Comparison of ENCODE assay signal across 2 cellular contexts in the genomic region with DNA sequence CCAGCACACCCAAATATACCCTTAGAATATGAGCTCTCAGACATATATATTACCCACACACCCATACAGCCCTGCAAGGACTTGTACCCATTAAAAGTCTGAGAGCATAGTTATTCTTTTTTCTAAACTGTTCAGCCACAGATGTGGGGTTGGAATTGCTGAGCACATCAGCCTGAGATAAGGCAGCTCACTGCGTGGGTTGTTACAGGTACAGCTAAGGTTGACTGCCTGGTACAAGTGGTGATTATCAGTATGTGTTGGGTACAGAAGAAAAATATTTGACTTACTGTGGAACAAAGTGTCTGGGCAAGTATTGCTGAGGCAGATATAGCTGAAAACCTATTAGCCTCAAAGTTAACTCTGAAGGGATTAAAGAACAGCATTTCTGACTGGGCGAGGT.
TF ChIP-seq lines count a peak whose summit lies in the region.

No MANE protein-coding gene starts in this region.

TF ChIP-seq in IMR-90, 13 proteins besides CTCF, POLR2A, EP300 and RAD21:
- TF ChIP-seq RFX5 (IDR thresholded peaks at IDR 0.05; ENCODE audit: low read depth, low read length) (no peak), MAZ (IDR thresholded peaks at IDR 0.05; ENCODE audit: borderline replicate concordance, low read depth, low read length) (no peak), BHLHE40 (IDR thresholded peaks at IDR 0.05; ENCODE audit: low read depth, low read length) (no peak), MXI1 (IDR thresholded peaks at IDR 0.05; ENCODE audit: borderline replicate concordance, low read depth, low read length) (no peak), CHD1 (IDR thresholded peaks at IDR 0.05; ENCODE audit: low read depth, low read length) (no peak), MAFK (IDR thresholded peaks at IDR 0.05; ENCODE audit: low read depth, low read length) (no peak), RCOR1 (IDR thresholded peaks at IDR 0.05; ENCODE audit: insufficient replicate concordance, low read length) (no peak), CEBPB (IDR thresholded peaks at IDR 0.05; ENCODE audit: low read depth, low read length) (no peak), NFE2L2 (IDR thresholded peaks at IDR 0.05; ENCODE audit: low read depth, low read length) (no peak), FOS (IDR thresholded peaks at IDR 0.05; ENCODE audit: low read depth, low read length) (no peak), SMC3 (IDR thresholded peaks at IDR 0.05; ENCODE audit: low read depth, low read length) (no peak)
- TF ChIP-seq, protein P1, sequence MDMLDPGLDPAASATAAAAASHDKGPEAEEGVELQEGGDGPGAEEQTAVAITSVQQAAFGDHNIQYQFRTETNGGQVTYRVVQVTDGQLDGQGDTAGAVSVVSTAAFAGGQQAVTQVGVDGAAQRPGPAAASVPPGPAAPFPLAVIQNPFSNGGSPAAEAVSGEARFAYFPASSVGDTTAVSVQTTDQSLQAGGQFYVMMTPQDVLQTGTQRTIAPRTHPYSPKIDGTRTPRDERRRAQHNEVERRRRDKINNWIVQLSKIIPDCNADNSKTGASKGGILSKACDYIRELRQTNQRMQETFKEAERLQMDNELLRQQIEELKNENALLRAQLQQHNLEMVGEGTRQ (IDR thresholded peaks at IDR 0.05; ENCODE audit: low read depth, low read length): no peak
- TF ChIP-seq, protein P2, sequence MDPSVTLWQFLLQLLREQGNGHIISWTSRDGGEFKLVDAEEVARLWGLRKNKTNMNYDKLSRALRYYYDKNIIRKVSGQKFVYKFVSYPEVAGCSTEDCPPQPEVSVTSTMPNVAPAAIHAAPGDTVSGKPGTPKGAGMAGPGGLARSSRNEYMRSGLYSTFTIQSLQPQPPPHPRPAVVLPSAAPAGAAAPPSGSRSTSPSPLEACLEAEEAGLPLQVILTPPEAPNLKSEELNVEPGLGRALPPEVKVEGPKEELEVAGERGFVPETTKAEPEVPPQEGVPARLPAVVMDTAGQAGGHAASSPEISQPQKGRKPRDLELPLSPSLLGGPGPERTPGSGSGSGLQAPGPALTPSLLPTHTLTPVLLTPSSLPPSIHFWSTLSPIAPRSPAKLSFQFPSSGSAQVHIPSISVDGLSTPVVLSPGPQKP (IDR thresholded peaks at IDR 0.05; ENCODE audit: borderline replicate concordance, low read depth, low read length): no peak
TF ChIP-seq in IMR-90: peak in this region for 0.

TF ChIP-seq in WTC11, 78 proteins besides CTCF, POLR2A, EP300 and RAD21:
- no peak for TF ChIP-seq NR3C1 (CRISPR knock-in tag; conservative IDR thresholded peaks at IDR 0.05; ENCODE audit: low read depth)
- TF ChIP-seq, protein P3, sequence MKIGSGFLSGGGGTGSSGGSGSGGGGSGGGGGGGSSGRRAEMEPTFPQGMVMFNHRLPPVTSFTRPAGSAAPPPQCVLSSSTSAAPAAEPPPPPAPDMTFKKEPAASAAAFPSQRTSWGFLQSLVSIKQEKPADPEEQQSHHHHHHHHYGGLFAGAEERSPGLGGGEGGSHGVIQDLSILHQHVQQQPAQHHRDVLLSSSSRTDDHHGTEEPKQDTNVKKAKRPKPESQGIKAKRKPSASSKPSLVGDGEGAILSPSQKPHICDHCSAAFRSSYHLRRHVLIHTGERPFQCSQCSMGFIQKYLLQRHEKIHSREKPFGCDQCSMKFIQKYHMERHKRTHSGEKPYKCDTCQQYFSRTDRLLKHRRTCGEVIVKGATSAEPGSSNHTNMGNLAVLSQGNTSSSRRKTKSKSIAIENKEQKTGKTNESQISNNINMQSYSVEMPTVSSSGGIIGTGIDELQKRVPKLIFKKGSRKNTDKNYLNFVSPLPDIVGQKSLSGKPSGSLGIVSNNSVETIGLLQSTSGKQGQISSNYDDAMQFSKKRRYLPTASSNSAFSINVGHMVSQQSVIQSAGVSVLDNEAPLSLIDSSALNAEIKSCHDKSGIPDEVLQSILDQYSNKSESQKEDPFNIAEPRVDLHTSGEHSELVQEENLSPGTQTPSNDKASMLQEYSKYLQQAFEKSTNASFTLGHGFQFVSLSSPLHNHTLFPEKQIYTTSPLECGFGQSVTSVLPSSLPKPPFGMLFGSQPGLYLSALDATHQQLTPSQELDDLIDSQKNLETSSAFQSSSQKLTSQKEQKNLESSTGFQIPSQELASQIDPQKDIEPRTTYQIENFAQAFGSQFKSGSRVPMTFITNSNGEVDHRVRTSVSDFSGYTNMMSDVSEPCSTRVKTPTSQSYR (CRISPR knock-in tag; IDR thresholded peaks at IDR 0.05): no peak
- TF ChIP-seq GABPB1 (CRISPR knock-in tag; IDR thresholded peaks at IDR 0.05): no peak
- no peak for TF ChIP-seq EMX1 (CRISPR knock-in tag; IDR thresholded peaks at IDR 0.05)
- TF ChIP-seq USF1 (CRISPR knock-in tag; IDR thresholded peaks at IDR 0.05): no peak
- TF ChIP-seq ZNF317 (CRISPR knock-in tag; IDR thresholded peaks at IDR 0.05; ENCODE audit: borderline replicate concordance, low read depth): no peak
- TF ChIP-seq ZNF219 (CRISPR knock-in tag; IDR thresholded peaks at IDR 0.05; ENCODE audit: borderline replicate concordance): no peak
- TF ChIP-seq CREM (CRISPR knock-in tag; IDR thresholded peaks at IDR 0.05): no peak
- no peak for TF ChIP-seq RELA (CRISPR knock-in tag; IDR thresholded peaks at IDR 0.05; ENCODE audit: borderline replicate concordance)
- no peak for TF ChIP-seq HMGXB4 (CRISPR knock-in tag; IDR thresholded peaks at IDR 0.05)
- TF ChIP-seq NFE2L1 (CRISPR knock-in tag; IDR thresholded peaks at IDR 0.05): no peak
- TF ChIP-seq NFYB (CRISPR knock-in tag; conservative IDR thresholded peaks at IDR 0.05; ENCODE audit: low read depth): no peak
- no peak for TF ChIP-seq ZNF423 (CRISPR knock-in tag; IDR thresholded peaks at IDR 0.05)
- TF ChIP-seq ZNF532 (CRISPR knock-in tag; IDR thresholded peaks at IDR 0.05; ENCODE audit: borderline replicate concordance): no peak
- TF ChIP-seq, protein P4, sequence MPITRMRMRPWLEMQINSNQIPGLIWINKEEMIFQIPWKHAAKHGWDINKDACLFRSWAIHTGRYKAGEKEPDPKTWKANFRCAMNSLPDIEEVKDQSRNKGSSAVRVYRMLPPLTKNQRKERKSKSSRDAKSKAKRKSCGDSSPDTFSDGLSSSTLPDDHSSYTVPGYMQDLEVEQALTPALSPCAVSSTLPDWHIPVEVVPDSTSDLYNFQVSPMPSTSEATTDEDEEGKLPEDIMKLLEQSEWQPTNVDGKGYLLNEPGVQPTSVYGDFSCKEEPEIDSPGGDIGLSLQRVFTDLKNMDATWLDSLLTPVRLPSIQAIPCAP (CRISPR knock-in tag; IDR thresholded peaks at IDR 0.05): no peak
- TF ChIP-seq, protein P5, sequence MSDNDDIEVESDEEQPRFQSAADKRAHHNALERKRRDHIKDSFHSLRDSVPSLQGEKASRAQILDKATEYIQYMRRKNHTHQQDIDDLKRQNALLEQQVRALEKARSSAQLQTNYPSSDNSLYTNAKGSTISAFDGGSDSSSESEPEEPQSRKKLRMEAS (CRISPR knock-in tag; IDR thresholded peaks at IDR 0.05): no peak
- TF ChIP-seq KAT7 (CRISPR knock-in tag; IDR thresholded peaks at IDR 0.05; ENCODE audit: borderline replicate concordance): no peak
- TF ChIP-seq, protein P6, sequence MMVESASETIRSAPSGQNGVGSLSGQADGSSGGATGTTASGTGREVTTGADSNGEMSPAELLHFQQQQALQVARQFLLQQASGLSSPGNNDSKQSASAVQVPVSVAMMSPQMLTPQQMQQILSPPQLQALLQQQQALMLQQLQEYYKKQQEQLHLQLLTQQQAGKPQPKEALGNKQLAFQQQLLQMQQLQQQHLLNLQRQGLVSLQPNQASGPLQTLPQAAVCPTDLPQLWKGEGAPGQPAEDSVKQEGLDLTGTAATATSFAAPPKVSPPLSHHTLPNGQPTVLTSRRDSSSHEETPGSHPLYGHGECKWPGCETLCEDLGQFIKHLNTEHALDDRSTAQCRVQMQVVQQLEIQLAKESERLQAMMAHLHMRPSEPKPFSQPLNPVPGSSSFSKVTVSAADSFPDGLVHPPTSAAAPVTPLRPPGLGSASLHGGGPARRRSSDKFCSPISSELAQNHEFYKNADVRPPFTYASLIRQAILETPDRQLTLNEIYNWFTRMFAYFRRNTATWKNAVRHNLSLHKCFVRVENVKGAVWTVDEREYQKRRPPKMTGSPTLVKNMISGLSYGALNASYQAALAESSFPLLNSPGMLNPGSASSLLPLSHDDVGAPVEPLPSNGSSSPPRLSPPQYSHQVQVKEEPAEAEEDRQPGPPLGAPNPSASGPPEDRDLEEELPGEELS (CRISPR knock-in tag; IDR thresholded peaks at IDR 0.05): no peak
- no peak for TF ChIP-seq ZMAT4 (CRISPR knock-in tag; IDR thresholded peaks at IDR 0.05)
